10 cellular contexts compared by ENCODE assay signal in the genomic region with DNA sequence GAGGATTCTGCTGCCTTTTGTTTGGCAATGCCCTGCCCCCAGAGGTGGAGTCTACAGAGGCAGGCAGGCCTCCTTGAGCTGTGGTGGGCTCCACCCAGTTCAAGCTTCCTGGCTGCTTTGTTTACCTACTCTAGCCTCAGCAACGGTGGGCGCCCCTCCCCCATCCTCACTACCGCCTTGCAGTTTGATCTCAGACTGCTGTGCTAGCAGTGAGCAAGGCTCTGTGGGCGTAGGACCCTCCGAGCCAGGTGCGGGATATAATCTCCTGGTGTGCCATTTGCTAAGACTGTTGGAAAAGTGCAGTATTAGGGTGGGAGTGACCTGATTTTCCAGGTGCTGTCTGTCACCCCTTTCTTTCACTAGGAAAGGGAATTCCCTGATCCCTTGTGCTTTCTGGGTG. TPM values are rescaled to one million over a fixed set of nuclear protein-coding genes. Genes with fewer than 3 reads are reported as not detected.
"Had no signal": no experiment of that assay in that cellular context is flagged by ENCODE, and none has a peak within 500 bp of the region (broad histone marks: within the 10 kb centered on the region; RNA-seq: fewer than 3 reads in every experiment).

No MANE protein-coding gene starts in this region.

RNA-seq across cellular contexts. Expression of gene DDC, which starts 11.2 kb away (rescaled TPM):
- total RNA-seq: activated B cell treated with CpG ODN at 0.5 μM for 24 hours; activated CD4-positive, alpha-beta memory T cell treated with anti-CD3 and anti-CD28 coated beads for 36 hours; activated CD4-positive, alpha-beta T cell treated with anti-CD3 and anti-CD28 coated beads, Interleukin-2, amount 10 ng/mL, durations not matched to agents 7 days and 5 days; activated CD8-positive, alpha-beta memory T cell treated with anti-CD3 and anti-CD28 coated beads, Interleukin-2, amount 10 ng/mL, durations not matched to agents 7 days and 5 days; activated CD8-positive, alpha-beta T cell treated with anti-CD3 and anti-CD28 coated beads, Interleukin-2, amount 10 ng/mL, durations not matched to agents 7 days and 5 days; T-cell; T-helper 1 cell treated with Interleukin-12 subunit alpha and Interleukin-12 subunit beta and Interleukin-4 antibody, amounts not matched to agents 30 ng/mL and 1 ng/mL, for 36 hours; T-helper 17 cell; T-helper 2 cell treated with Interferon-gamma antibody and Interleukin-4, amounts not matched to agents 100 ng/mL and 5 ng/mL, for 36 hours; WTC11 had no signal
